ENCODE assay signal across 8 cellular contexts in the genomic region with DNA sequence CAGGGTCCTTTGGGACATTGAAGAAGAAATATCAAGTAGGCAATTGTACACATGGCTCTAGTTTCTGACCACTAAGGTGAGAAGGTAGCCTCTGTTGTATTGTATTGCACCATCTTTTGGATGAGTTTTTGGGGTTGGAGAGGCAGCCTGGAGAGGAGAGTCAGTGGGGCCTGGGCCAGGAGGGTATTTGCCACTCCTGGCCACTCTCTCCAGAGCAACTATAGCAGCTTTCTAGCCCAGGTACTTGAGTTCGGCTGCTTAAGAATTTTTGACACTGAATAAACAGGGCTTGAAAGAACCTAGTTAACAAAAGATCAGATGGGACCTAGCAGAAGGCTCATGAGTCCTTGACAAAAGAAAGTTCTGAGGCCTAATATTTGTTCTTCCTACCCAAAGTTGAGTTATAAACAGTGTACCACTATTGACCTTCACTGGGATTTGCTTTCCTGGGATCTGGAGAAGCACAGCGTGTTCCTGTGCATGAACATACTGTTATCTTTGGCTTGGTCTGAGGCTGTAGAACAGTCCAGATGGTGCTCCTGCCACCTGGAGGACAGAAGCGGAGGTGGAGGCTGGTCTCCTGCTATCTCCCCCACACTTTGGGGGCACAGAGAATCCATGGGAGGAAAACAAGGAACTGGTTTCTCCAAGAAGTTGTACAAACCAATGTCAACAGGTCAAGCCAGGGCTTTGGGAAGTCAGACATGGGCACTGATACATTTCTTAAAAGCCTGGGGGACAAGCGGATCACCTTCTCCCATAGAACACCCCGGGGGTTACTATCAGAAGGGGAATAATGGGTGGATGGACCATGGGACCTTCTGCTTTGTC.
DNase-seq lines count a peak whose midpoint lies in the region; ATAC-seq and TF ChIP-seq lines count a peak whose summit lies in the region.

No MANE protein-coding gene starts in this region.

- H2AFZ ChIP-seq in hepatocyte = no peak overlapping the region

- H3K36me3 ChIP-seq in WERI-Rb-1 (no peaks in the 10 kb centered on the region), hepatocyte (replicated peaks; ENCODE audit: insufficient read depth, low read depth) (no peaks in the 10 kb centered on the region), upper lobe of right lung (no peaks in the 10 kb centered on the region)

- WGBS in hepatocyte (ENCODE audit: low lambda C conversion rate, missing lambda C conversion rate) = 76% methylated on average over 5 of the region's 5 CpGs

- no peaks in the 10 kb centered on the region for H3K9me3 ChIP-seq in WERI-Rb-1 (ENCODE audit: severe bottlenecking)
- H3K9me3 ChIP-seq in hepatocyte (ENCODE audit: low read depth) = no peaks in the 10 kb centered on the region
- no peaks in the 10 kb centered on the region for H3K9me3 ChIP-seq in upper lobe of right lung

- no peak overlapping the region for H3K27ac ChIP-seq in WERI-Rb-1
- H3K27ac ChIP-seq in hepatocyte = no peak overlapping the region
- H3K27ac ChIP-seq in upper lobe of right lung = no peak overlapping the region

- ATAC-seq in upper lobe of right lung (peak; percentile 94), GM18519 (IDR thresholded peaks at IDR 0.05; ENCODE audit: low FRiP score, unreplicated experiment) (no peak)

- TF ChIP-seq CTCF in WERI-Rb-1 (IDR thresholded peaks at IDR 0.05; ENCODE audit: low read depth, low read length) = peak; percentile 88
- peak; percentile 63 for TF ChIP-seq CTCF in hepatocyte (IDR thresholded peaks at IDR 0.05; ENCODE audit: poor library complexity)
- TF ChIP-seq CTCF in upper lobe of right lung (IDR thresholded peaks at IDR 0.05) = peak; percentile 62

- no peaks in the 10 kb centered on the region for H3K4me1 Mint-ChIP-seq in activated CD4-positive, alpha-beta T cell treated with anti-CD3 and anti-CD28 coated beads, Interleukin-2, amount 10 ng/mL, durations not matched to agents 24 days and 14 days

- H3K27ac Mint-ChIP-seq in activated CD4-positive, alpha-beta T cell treated with anti-CD3 and anti-CD28 coated beads, Interleukin-2, amount 10 ng/mL, durations not matched to agents 24 days and 14 days = no peak overlapping the region

- H3K9me3 Mint-ChIP-seq in activated CD4-positive, alpha-beta T cell treated with anti-CD3 and anti-CD28 coated beads, Interleukin-2, amount 10 ng/mL, durations not matched to agents 24 days and 14 days = no peaks in the 10 kb centered on the region

- no peak overlapping the region for H3K4me2 ChIP-seq in hepatocyte

- no peaks in the 10 kb centered on the region for H4K20me1 ChIP-seq in hepatocyte (ENCODE audit: insufficient read depth, poor library complexity, severe bottlenecking)

- H3K27me3 Mint-ChIP-seq in activated CD4-positive, alpha-beta T cell treated with anti-CD3 and anti-CD28 coated beads, Interleukin-2, amount 10 ng/mL, durations not matched to agents 24 days and 14 days = peaks cover 8% of the 10 kb centered on the region

- peaks cover 8% of the 10 kb centered on the region for H3K4me1 ChIP-seq in hepatocyte (ENCODE audit: insufficient read depth)
- H3K4me1 ChIP-seq in upper lobe of right lung = peaks cover 16% of the 10 kb centered on the region

- no peak overlapping the region for H3K4me3 Mint-ChIP-seq in activated CD4-positive, alpha-beta T cell treated with anti-CD3 and anti-CD28 coated beads, Interleukin-2, amount 10 ng/mL, durations not matched to agents 24 days and 14 days

- DNase-seq in activated CD4-positive, alpha-beta T cell treated with anti-CD3 and anti-CD28 coated beads for 48 hours = peak; percentile 9
- no peak for DNase-seq in activated CD4-positive, alpha-beta T cell treated with anti-CD3 and anti-CD28 coated beads, Interleukin-2, amount 10 ng/mL, durations not matched to agents 24 days and 14 days
- peak; percentile 63 for DNase-seq in WERI-Rb-1
- DNase-seq in hepatocyte (ENCODE audit: low spot score) = peak; percentile 71
- DNase-seq in upper lobe of right lung = peak; percentile 65
- no peak for DNase-seq in AML-193 (lab: John Stamatoyannopoulos, UW)
- DNase-seq in mesenteric fat pad (ENCODE audit: low spot score) = no peak

- H3K27me3 ChIP-seq in WERI-Rb-1 (ENCODE audit: insufficient read depth, low read depth, severe bottlenecking) = no peaks in the 10 kb centered on the region
- H3K27me3 ChIP-seq in hepatocyte = no peaks in the 10 kb centered on the region
- H3K27me3 ChIP-seq in upper lobe of right lung = no peaks in the 10 kb centered on the region

- intact Hi-C loops in activated CD4-positive, alpha-beta T cell treated with anti-CD3 and anti-CD28 coated beads, Interleukin-2, amount 10 ng/mL, durations not matched to agents 24 days and 14 days (cut with micrococcal nuclease) = loop anchor here (5.0 kb wide), 1 partner anchor 225 kb away; no protein-coding TSS in a partner anchor
- intact Hi-C loops in upper lobe of right lung (cut with DNase I) = loop anchor here (10.0 kb wide), 1 partner anchor 112 kb away; the partner anchor contains the start of gene LIFR

- H3K9me2 ChIP-seq in hepatocyte (replicated peaks; ENCODE audit: insufficient read depth) = no peaks in the 10 kb centered on the region

- H3K36me3 Mint-ChIP-seq in activated CD4-positive, alpha-beta T cell treated with anti-CD3 and anti-CD28 coated beads, Interleukin-2, amount 10 ng/mL, durations not matched to agents 24 days and 14 days (ENCODE audit: low read depth) = no peaks in the 10 kb centered on the region

- H3K79me2 ChIP-seq in hepatocyte = no peaks in the 10 kb centered on the region

- H3K4me3 ChIP-seq in WERI-Rb-1 (ENCODE audit: low read depth, low read length) = no peak overlapping the region
- H3K4me3 ChIP-seq in hepatocyte = no peak overlapping the region
- no peak overlapping the region for H3K4me3 ChIP-seq in upper lobe of right lung

Comparison
In these comparisons a context has a peak if more than half of its experiments do, and no peak if none do; other contexts are left out.
1. DNase-seq: peak in activated CD4-positive, alpha-beta T cell treated with anti-CD3 and anti-CD28 coated beads for 48 hours (single experiment), WERI-Rb-1 (single experiment), hepatocyte (single experiment) and upper lobe of right lung (single experiment); none in activated CD4-positive, alpha-beta T cell treated with anti-CD3 and anti-CD28 coated beads, Interleukin-2, amount 10 ng/mL, durations not matched to agents 24 days and 14 days (single experiment), AML-193 (0 of 2) and mesenteric fat pad (single experiment).
2. Peak in every context shown above with its lines, with median percentiles within 50 percentile points of each other: CTCF ChIP-seq.